8 cellular contexts compared by ENCODE assay signal in genomic region chr22:39343259-39344045, GRCh38. TPM values are rescaled to one million over a fixed set of nuclear protein-coding genes. Genes with fewer than 3 reads are reported as not detected.
A peak's percentile ranks its signal among the peaks of the same experiment; 100 is the strongest.
DNase-seq lines count a peak whose midpoint lies in the region; ATAC-seq lines count a peak whose summit lies in the region.

No MANE protein-coding gene starts in this region.

- H3K27ac Mint-ChIP-seq in stimulated activated memory B cell treated with anti-CD40 and anti-IgM and Interleukin-4, amounts not matched to agents 10 μg/mL and 1 μg/mL and 100 μg/mL, for 72 hours, result no peak overlapping the region

- H3K27me3 Mint-ChIP-seq in stimulated activated memory B cell treated with anti-CD40 and anti-IgM and Interleukin-4, amounts not matched to agents 10 μg/mL and 1 μg/mL and 100 μg/mL, for 72 hours, result no peaks in the 10 kb centered on the region

- intact Hi-C loops in Right ventricle myocardium inferior (cut with DNase I) (loop anchor here (2.0 to 10.0 kb wide), 2 partner anchors 71 to 183 kb away; no protein-coding TSS in a partner anchor), cardiac septum (cut with DNase I) (loop anchor here (5.0 kb wide), 1 partner anchor 174 kb away; no protein-coding TSS in a partner anchor)

- ATAC-seq in Right ventricle myocardium inferior, result peak; percentile 68
- ATAC-seq in stimulated activated memory B cell treated with anti-CD40 and anti-IgM and Interleukin-4, amounts not matched to agents 10 μg/mL and 1 μg/mL and 100 μg/mL, for 72 hours, result peak; percentile 85

- no peak overlapping the region for H3K4me3 Mint-ChIP-seq in stimulated activated memory B cell treated with anti-CD40 and anti-IgM and Interleukin-4, amounts not matched to agents 10 μg/mL and 1 μg/mL and 100 μg/mL, for 72 hours

- peak; percentile 68 for DNase-seq in Right ventricle myocardium inferior (ENCODE audit: missing footprints)
- DNase-seq in cardiac septum (ENCODE audit: low spot score), result no peak
- peak; percentile 48 for DNase-seq in NCI-H460 (ENCODE audit: extremely low read depth, low read depth)
- DNase-seq in activated CD4-positive, alpha-beta T cell treated with anti-CD3 and anti-CD28 coated beads, Interleukin-2, amount 50 U/mL, for 1 hour, result peak; percentile 50
- DNase-seq in effector CD4-positive, alpha-beta T cell, result peak; percentile 27
- peak; percentile 79 for DNase-seq in medulla oblongata (ENCODE audit: extremely low spot score)
- DNase-seq in DMS79 treated with DMSO at 0.1 percent for 48 hours (lab: John Stamatoyannopoulos, UW), result no peak

- no peaks in the 10 kb centered on the region for H3K36me3 Mint-ChIP-seq in stimulated activated memory B cell treated with anti-CD40 and anti-IgM and Interleukin-4, amounts not matched to agents 10 μg/mL and 1 μg/mL and 100 μg/mL, for 72 hours

- H3K9me3 Mint-ChIP-seq in stimulated activated memory B cell treated with anti-CD40 and anti-IgM and Interleukin-4, amounts not matched to agents 10 μg/mL and 1 μg/mL and 100 μg/mL, for 72 hours, result no peaks in the 10 kb centered on the region

- peaks cover 7% of the 10 kb centered on the region for H3K4me1 Mint-ChIP-seq in stimulated activated memory B cell treated with anti-CD40 and anti-IgM and Interleukin-4, amounts not matched to agents 10 μg/mL and 1 μg/mL and 100 μg/mL, for 72 hours

RNA-seq across cellular contexts. Expression of gene SYNGR1, which starts 6.3 kb away (rescaled TPM):
- total RNA-seq in Right ventricle myocardium inferior (40.5 TPM), cardiac septum (41.1 TPM)
- 3.1 and 7.0 TPM in 2 replicates for total RNA-seq in NCI-H460 (2014; rRNA removed; shearing (Covaris generic))
- 6.5 and 16.3 TPM in 2 replicates for polyA plus RNA-seq in NCI-H460 (2014; cell fraction: nucleus; rRNA removed)

RNA-seq across cellular contexts. Expression of gene RPL3, which starts 24.0 kb away (rescaled TPM):
- total RNA-seq in Right ventricle myocardium inferior (355 TPM), cardiac septum (317 TPM)
- total RNA-seq in NCI-H460 (2014; rRNA removed; shearing (Covaris generic)), result 1,994 and 2,502 TPM in 2 replicates
- 1,765 and 1,766 TPM in 2 replicates for polyA plus RNA-seq in NCI-H460 (2014; cell fraction: nucleus; rRNA removed)

RNA-seq across cellular contexts. Expression of gene TAB1, which starts 56.1 kb away (rescaled TPM):
- total RNA-seq in Right ventricle myocardium inferior (17.3 TPM), cardiac septum (20.6 TPM)
- 8.0 and 8.9 TPM in 2 replicates for total RNA-seq in NCI-H460 (2014; rRNA removed; shearing (Covaris generic))
- polyA plus RNA-seq in NCI-H460 (2014; cell fraction: nucleus; rRNA removed), result 21.1 and 27.8 TPM in 2 replicates

Comparison
In these comparisons a context has a peak if more than half of its experiments do, and no peak if none do; other contexts are left out.
1. DNase-seq: peak in Right ventricle myocardium inferior (single experiment), NCI-H460 (single experiment), activated CD4-positive, alpha-beta T cell treated with anti-CD3 and anti-CD28 coated beads, Interleukin-2, amount 50 U/mL, for 1 hour (single experiment), effector CD4-positive, alpha-beta T cell (single experiment) and medulla oblongata (single experiment); none in cardiac septum (single experiment) and DMS79 treated with DMSO at 0.1 percent for 48 hours (single experiment).